ENCODE assay signal across 23 cellular contexts in the genomic region with DNA sequence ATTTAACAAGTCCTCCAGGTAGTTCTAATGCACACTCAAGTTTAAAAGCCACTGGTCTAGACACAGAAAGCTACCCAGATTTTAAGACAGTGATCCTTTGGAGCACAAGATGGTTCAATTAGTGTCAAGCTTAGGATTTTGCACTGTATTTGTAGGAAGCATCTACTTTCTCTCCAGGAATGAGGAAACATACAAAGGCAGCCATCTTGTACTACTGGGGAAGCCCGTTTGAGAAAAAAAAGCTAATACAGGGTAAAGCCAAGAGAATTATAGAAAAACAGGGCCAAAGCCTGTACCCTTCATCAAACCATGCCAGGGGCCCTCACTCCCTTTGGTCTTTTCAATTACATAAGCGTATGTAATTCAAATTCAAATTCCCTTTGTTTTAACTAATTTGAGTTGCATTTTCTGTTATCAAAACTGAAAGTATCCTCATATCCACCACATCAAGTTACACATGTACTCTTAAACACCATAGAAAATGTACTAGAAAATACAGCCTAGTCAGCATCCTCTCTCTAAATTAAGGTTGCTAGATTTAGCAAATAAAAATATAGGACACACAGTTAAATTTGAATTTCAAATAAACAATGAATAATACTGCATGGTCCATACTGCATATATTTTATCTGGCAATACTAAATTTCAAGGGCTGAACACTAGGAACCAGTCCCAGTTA. TPM values are rescaled to one million over a fixed set of nuclear protein-coding genes. Genes with fewer than 3 reads are reported as not detected.
A peak's percentile ranks its signal among the peaks of the same experiment; 100 is the strongest.
DNase-seq lines count a peak whose midpoint lies in the region; ATAC-seq, FAIRE-seq and TF ChIP-seq lines count a peak whose summit lies in the region.
"Had no signal": no experiment of that assay in that cellular context is flagged by ENCODE, and none has a peak within 500 bp of the region (broad histone marks: within the 10 kb centered on the region; RNA-seq: fewer than 3 reads in every experiment).

No MANE protein-coding gene starts in this region.

- H3K4me3 ChIP-seq in Karpas-422 (ENCODE audit: low read length) = 0 out of 2 replicates have a peak overlapping the region, but pooled peaks have one; percentile 2
- H3K4me3 ChIP-seq: body of pancreas, heart left ventricle, mucosa of descending colon, spleen, tibial artery had no signal

- peak overlapping the region in 4 of 5 experiments; percentile 3 to 69 (median 56) for H3K27ac Mint-ChIP-seq in brain
- H3K27ac Mint-ChIP-seq in osteocyte (ENCODE audit: unreplicated experiment) = peak overlapping the region; percentile 39
- H3K27ac Mint-ChIP-seq: activated naive CD8-positive, alpha-beta T cell; activated T-helper 1 cell treated with anti-CD3 and anti-CD28 coated beads, Interleukin-12 subunit alpha, Interleukin-12 subunit beta, Interleukin-2, Interleukin-4 antibody, amounts not matched to agents 30 ng/mL and 10 ng/mL and 1 ng/mL, durations not matched to agents 14 hours and 24 hours and 36 hours; stimulated activated naive CD8-positive, alpha-beta T cell treated with anti-CD3 and anti-CD28 coated beads, Interleukin-15, Interleukin-2, amounts not matched to agents 100 ng/mL and 50 ng/mL, for 24 hours had no signal

- H3K27ac ChIP-seq in Karpas-422 (ENCODE audit: low read length) = peak overlapping the region; percentile 24
- H3K27ac ChIP-seq: body of pancreas, heart left ventricle, neutrophil, tibial artery had no signal

- H3K4me3 Mint-ChIP-seq in brain = peak overlapping the region in 4 of 5 experiments; percentile 3 to 69 (median 36)
- H3K4me3 Mint-ChIP-seq in osteocyte (ENCODE audit: unreplicated experiment) = no peak overlapping the region
- H3K4me3 Mint-ChIP-seq: activated naive CD8-positive, alpha-beta T cell; activated T-helper 1 cell treated with anti-CD3 and anti-CD28 coated beads, Interleukin-12 subunit alpha, Interleukin-12 subunit beta, Interleukin-2, Interleukin-4 antibody, amounts not matched to agents 30 ng/mL and 10 ng/mL and 1 ng/mL, durations not matched to agents 14 hours and 24 hours and 36 hours; immature natural killer cell; stimulated activated naive CD8-positive, alpha-beta T cell treated with anti-CD3 and anti-CD28 coated beads, Interleukin-15, Interleukin-2, amounts not matched to agents 100 ng/mL and 50 ng/mL, for 24 hours had no signal

- H2AFZ ChIP-seq in Karpas-422 (ENCODE audit: low read length) = no peak overlapping the region; the same call in 1 of the 2 replicates

- H3K9me3 Mint-ChIP-seq in brain (no peaks in the 10 kb centered on the region), osteocyte (ENCODE audit: unreplicated experiment) (no peaks in the 10 kb centered on the region)
- H3K9me3 Mint-ChIP-seq: activated T-helper 1 cell treated with anti-CD3 and anti-CD28 coated beads, Interleukin-12 subunit alpha, Interleukin-12 subunit beta, Interleukin-2, Interleukin-4 antibody, amounts not matched to agents 30 ng/mL and 10 ng/mL and 1 ng/mL, durations not matched to agents 14 hours and 24 hours and 36 hours; immature natural killer cell; stimulated activated naive CD8-positive, alpha-beta T cell treated with anti-CD3 and anti-CD28 coated beads, Interleukin-15, Interleukin-2, amounts not matched to agents 100 ng/mL and 50 ng/mL, for 24 hours had no signal

- peaks cover 45% of the 10 kb centered on the region for H3K4me1 ChIP-seq in Karpas-422 (ENCODE audit: low read length)
- H3K4me1 ChIP-seq: body of pancreas had no signal

- no peaks in the 10 kb centered on the region for H3K36me3 ChIP-seq in Karpas-422 (ENCODE audit: insufficient read depth, low read length)
- H3K36me3 ChIP-seq: neutrophil, spleen, tibial artery had no signal

- peaks cover 94% of the 10 kb centered on the region for H3K79me2 ChIP-seq in Karpas-422 (ENCODE audit: low read length)

- H3K27me3 ChIP-seq in Karpas-422 (ENCODE audit: low read length) = no peaks in the 10 kb centered on the region
- H3K27me3 ChIP-seq: body of pancreas, heart left ventricle, neutrophil, spleen, tibial artery had no signal

- peak overlapping the region; percentile 35 for H3K4me2 ChIP-seq in Karpas-422 (ENCODE audit: low read depth, low read length, poor library complexity, severe bottlenecking)

- peaks cover 26% of the 10 kb centered on the region for H3K36me3 Mint-ChIP-seq in brain
- peaks cover 1% of the 10 kb centered on the region for H3K36me3 Mint-ChIP-seq in osteocyte (ENCODE audit: unreplicated experiment)
- H3K36me3 Mint-ChIP-seq: activated naive CD8-positive, alpha-beta T cell; immature natural killer cell had no signal

- DNase-seq in GM19239 (ENCODE audit: insufficient read length, low spot score) = no peak
- no peak for DNase-seq in Karpas-422
- no peak for DNase-seq in osteocyte (ENCODE audit: extremely low spot score, unreplicated experiment)
- DNase-seq in GM20000 (ENCODE audit: low spot score) = no peak
- DNase-seq: body of pancreas; DMS79; heart left ventricle; immature natural killer cell; left ventricle myocardium superior; mucosa of descending colon; NCI-H510A treated with DMSO at 0.1 percent for 48 hours; spleen; stimulated activated CD4-positive, alpha-beta T cell treated with anti-CD3 and anti-CD28 coated beads, Interleukin-4, amount 100 ng/mL, for 24 hours; tibial artery had no signal

- ATAC-seq in HG02852 (IDR thresholded peaks at IDR 0.05; ENCODE audit: unreplicated experiment) = no peak
- ATAC-seq in GM18868 (IDR thresholded peaks at IDR 0.05; ENCODE audit: unreplicated experiment) = no peak
- ATAC-seq: body of pancreas, heart left ventricle, left ventricle myocardium superior, mucosa of descending colon had no signal

- H3K9ac ChIP-seq in Karpas-422 (ENCODE audit: low read length) = no peak overlapping the region

- no peaks in the 10 kb centered on the region for H3K9me3 ChIP-seq in Karpas-422 (ENCODE audit: low read length)
- H3K9me3 ChIP-seq: body of pancreas, heart left ventricle, mucosa of descending colon, neutrophil, spleen, tibial artery had no signal

- H4K20me1 ChIP-seq in Karpas-422 (ENCODE audit: insufficient read depth, low read depth, low read length) = no peaks in the 10 kb centered on the region

- no peak for TF ChIP-seq CTCF in brain (conservative IDR thresholded peaks at IDR 0.05)
- no peak for TF ChIP-seq CTCF in osteocyte (IDR thresholded peaks at IDR 0.05)
- no peak for TF ChIP-seq CTCF in GM20000 (IDR thresholded peaks at IDR 0.05; ENCODE audit: extremely low read depth, missing control alignments)

- no peaks in the 10 kb centered on the region for H3K27me3 Mint-ChIP-seq in brain
- H3K27me3 Mint-ChIP-seq in osteocyte (ENCODE audit: unreplicated experiment) = no peaks in the 10 kb centered on the region
- H3K27me3 Mint-ChIP-seq: activated naive CD8-positive, alpha-beta T cell; stimulated activated naive CD8-positive, alpha-beta T cell treated with anti-CD3 and anti-CD28 coated beads, Interleukin-15, Interleukin-2, amounts not matched to agents 100 ng/mL and 50 ng/mL, for 24 hours had no signal

- FAIRE-seq in GM19239 (lab: Jason Lieb, UNC) = peak; percentile 78
- FAIRE-seq: colon, endometrium had no signal

- H3K9me2 ChIP-seq in Karpas-422 (replicated peaks; ENCODE audit: insufficient read depth, low read length) = no peaks in the 10 kb centered on the region

- H3K4me1 Mint-ChIP-seq in brain (peaks cover 65% of the 10 kb centered on the region), osteocyte (ENCODE audit: unreplicated experiment) (peaks cover 33% of the 10 kb centered on the region)
- H3K4me1 Mint-ChIP-seq: immature natural killer cell had no signal

RNA-seq across cellular contexts. Expression of a gene that starts 17.4 kb away (rescaled TPM):
- 10.4 and 12.7 TPM in 2 replicates for total RNA-seq in Karpas-422 (2014; rRNA removed; shearing (Covaris generic); ENCODE audit: low replicate concordance)
- 43.0 TPM for polyA plus RNA-seq in brain (ENCODE audit: insufficient read depth, low read depth, low replicate concordance)
- 33.2 and 33.9 TPM in 2 replicates for total RNA-seq in osteocyte

RNA-seq across cellular contexts. Expression of a gene that starts 59.8 kb away (rescaled TPM):
- not detected in 2 replicates for total RNA-seq in Karpas-422 (2014; rRNA removed; shearing (Covaris generic); ENCODE audit: low replicate concordance)
- polyA plus RNA-seq in brain (ENCODE audit: insufficient read depth, low read depth, low replicate concordance) = 9.4 TPM
- total RNA-seq in osteocyte = 0.68 and 0.91 TPM in 2 replicates
- total RNA-seq: activated T-helper 1 cell treated with anti-CD3 and anti-CD28 coated beads, Interleukin-12 subunit alpha, Interleukin-12 subunit beta, Interleukin-2, Interleukin-4 antibody, amounts not matched to agents 30 ng/mL and 10 ng/mL and 1 ng/mL, durations not matched to agents 14 hours and 24 hours and 36 hours had no signal
- polyA plus RNA-seq: immature natural killer cell had no signal
